In genomic region chr17:73872816-73873215, GRCh38 we compare ENCODE assay signal across 21 cellular contexts.
"Had no signal": no experiment of that assay in that cellular context is flagged by ENCODE, and none has a peak within 500 bp of the region (broad histone marks: within the 10 kb centered on the region; RNA-seq: fewer than 3 reads in every experiment).

No MANE protein-coding gene starts in this region.

- ATAC-seq: gastroesophageal sphincter; heart right ventricle; left ventricle myocardium superior; natural killer cell treated with Interleukin-12 subunit alpha and Interleukin-12 subunit beta and Interleukin-15 and Interleukin-18, amount 100 ng/mL, for 72 hours; stimulated activated naive B cell treated with anti-CD40 and anti-IgM and Interleukin-4, amounts not matched to agents 10 μg/mL and 1 μg/mL and 100 μg/mL, for 72 hours had no signal

- H3K36me3 Mint-ChIP-seq: activated naive CD4-positive, alpha-beta T cell treated with anti-CD3 and anti-CD28 coated beads, Interleukin-2, amount 50 U/mL, for 24 hours; brain; natural killer cell treated with Interleukin-12 subunit alpha and Interleukin-12 subunit beta and Interleukin-15 and Interleukin-18, amount 100 ng/mL, for 72 hours; stimulated activated naive B cell treated with anti-CD40 and anti-IgM and Interleukin-4, amounts not matched to agents 10 μg/mL and 1 μg/mL and 100 μg/mL, for 72 hours had no signal

- H3K9me3 Mint-ChIP-seq: activated naive CD4-positive, alpha-beta T cell treated with anti-CD3 and anti-CD28 coated beads, Interleukin-2, amount 50 U/mL, for 24 hours; natural killer cell treated with Interleukin-12 subunit alpha and Interleukin-12 subunit beta and Interleukin-15 and Interleukin-18, amount 100 ng/mL, for 72 hours; stimulated activated naive B cell treated with anti-CD40 and anti-IgM and Interleukin-4, amounts not matched to agents 10 μg/mL and 1 μg/mL and 100 μg/mL, for 72 hours had no signal

- H3K36me3 ChIP-seq: gastroesophageal sphincter, heart right ventricle, neutrophil, ovary, prostate gland, transverse colon, uterus had no signal

- H3K27me3 Mint-ChIP-seq: activated naive CD4-positive, alpha-beta T cell treated with anti-CD3 and anti-CD28 coated beads, Interleukin-2, amount 50 U/mL, for 24 hours had no signal

- H3K27me3 ChIP-seq: ovary, uterus had no signal

- DNase-seq: activated CD4-positive, alpha-beta T cell treated with anti-CD3 and anti-CD28 coated beads for 1 hour; activated CD4-positive, alpha-beta T cell treated with anti-CD3 and anti-CD28 coated beads, Interleukin-2, amount 50 U/mL, for 1 hour; activated gamma-delta T cell treated with Interleukin-2 at 50 U/mL for 16 hours; activated T-cell treated with anti-CD3 and anti-CD28 coated beads, Interleukin-2, amount 50 U/mL, for 1 hour; aorta; heart right ventricle; left ventricle myocardium superior; mammary epithelial cell; ovary; stimulated activated CD4-positive, alpha-beta T cell treated with anti-CD3 and anti-CD28 coated beads, Interleukin-2, amount 100 ng/mL, for 48 hours; stimulated activated CD8-positive, alpha-beta memory T cell treated with anti-CD3 and anti-CD28 coated beads, Interleukin-4, amount 100 ng/mL, for 48 hours; stimulated activated naive B cell treated with anti-CD40 and anti-IgM and Interleukin-4, amounts not matched to agents 10 μg/mL and 1 μg/mL and 100 μg/mL, for 72 hours; transverse colon; uterus had no signal

- H3K4me1 ChIP-seq: gastroesophageal sphincter, heart right ventricle, prostate gland, transverse colon, uterus had no signal

- H3K4me1 Mint-ChIP-seq: activated naive CD4-positive, alpha-beta T cell treated with anti-CD3 and anti-CD28 coated beads, Interleukin-2, amount 50 U/mL, for 24 hours had no signal

- H3K27ac ChIP-seq: epithelial cell of prostate, gastroesophageal sphincter, heart right ventricle, neutrophil, ovary, prostate gland, transverse colon, uterus had no signal

- H3K4me3 ChIP-seq: gastroesophageal sphincter, heart right ventricle, ovary, prostate gland, transverse colon, uterus had no signal

- H3K4me3 Mint-ChIP-seq: activated naive CD4-positive, alpha-beta T cell treated with anti-CD3 and anti-CD28 coated beads, Interleukin-2, amount 50 U/mL, for 24 hours; brain; natural killer cell treated with Interleukin-12 subunit alpha and Interleukin-12 subunit beta and Interleukin-15 and Interleukin-18, amount 100 ng/mL, for 72 hours; stimulated activated naive B cell treated with anti-CD40 and anti-IgM and Interleukin-4, amounts not matched to agents 10 μg/mL and 1 μg/mL and 100 μg/mL, for 72 hours had no signal

- H3K27ac Mint-ChIP-seq: activated naive CD4-positive, alpha-beta T cell treated with anti-CD3 and anti-CD28 coated beads, Interleukin-2, amount 50 U/mL, for 24 hours; stimulated activated naive B cell treated with anti-CD40 and anti-IgM and Interleukin-4, amounts not matched to agents 10 μg/mL and 1 μg/mL and 100 μg/mL, for 72 hours had no signal
